Comparison of ENCODE assay signal across 8 cellular contexts in the genomic region with DNA sequence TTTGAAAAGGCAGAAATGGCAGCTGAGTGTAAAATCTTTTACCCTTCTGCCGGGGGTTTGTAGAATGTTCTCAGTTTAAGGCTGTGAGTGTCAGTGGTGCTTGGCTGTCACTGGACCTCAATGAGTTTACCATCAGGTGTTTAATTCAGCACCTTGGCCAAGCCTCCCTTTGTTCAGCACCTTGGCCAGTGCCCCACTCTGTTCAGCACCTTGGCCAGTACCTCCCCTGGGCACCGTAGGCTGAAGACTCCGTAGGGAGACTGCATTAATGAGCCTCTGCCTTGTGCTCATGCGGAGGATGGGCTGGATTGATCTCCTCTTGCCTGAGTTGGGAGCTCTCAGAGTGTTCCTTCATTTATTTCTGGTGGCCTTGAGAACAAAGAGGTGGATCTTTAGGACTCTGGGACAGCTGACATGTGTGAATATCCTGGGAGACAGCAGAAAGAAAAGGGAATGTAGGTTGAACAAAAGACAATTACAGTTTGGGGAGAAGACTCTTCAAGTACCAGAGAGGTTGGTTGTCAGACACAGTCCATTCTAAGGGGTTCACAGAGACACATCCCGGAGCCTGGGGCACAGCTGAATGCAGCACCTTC. TPM values are rescaled to one million over a fixed set of nuclear protein-coding genes. Genes with fewer than 3 reads are reported as not detected.
DNase-seq lines count a peak whose midpoint lies in the region; ATAC-seq, FAIRE-seq and TF ChIP-seq lines count a peak whose summit lies in the region.
"Had no signal": no experiment of that assay in that cellular context is flagged by ENCODE, and none has a peak within 500 bp of the region (broad histone marks: within the 10 kb centered on the region; RNA-seq: fewer than 3 reads in every experiment).

No MANE protein-coding gene starts in this region.

- H3K9ac ChIP-seq in SK-N-SH: no peak overlapping the region
- no peak overlapping the region for H3K9ac ChIP-seq in K562 (ENCODE audit: insufficient read depth in 1 of 2, low read depth in 2 of 2, low read length in 2 of 2)
- H3K9ac ChIP-seq: parathyroid adenoma had no signal

- CTCF ChIA-PET in SK-N-SH (lab: Yijun Ruan, JAX): no interaction called here
- CTCF ChIA-PET in K562 (lab: Yijun Ruan, JAX; ENCODE audit: low intra/inter-chr PET ratio): no interaction called here

- H3K9me1 ChIP-seq in K562 (ENCODE audit: control insufficient read depth, insufficient read depth, low read length): no peaks in the 10 kb centered on the region

- WGBS in SK-N-SH (ENCODE audit: low lambda C conversion rate): 56% methylated on average over 5 of the region's 5 CpGs
- 5% methylated on average over 5 of the region's 5 CpGs for WGBS in K562 (ENCODE audit: insufficient coverage, low coverage, missing lambda C conversion rate)
- 27 to 34% (median 29%) methylated on average over 5 of the region's 5 CpGs for WGBS in stomach, 5 donors

- TF ChIP-seq CTCF in SK-N-SH (IDR thresholded peaks at IDR 0.05) (no peak), K562 (IDR thresholded peaks at IDR 0.05 in 2 of 3, conservative IDR thresholded peaks at IDR 0.05 in 1 of 3; ENCODE audit: insufficient read depth in 2 of 3, low read depth in 1 of 3, low read length in 3 of 3) (no peak), lower lobe of right lung (IDR thresholded peaks at IDR 0.05) (no peak), stomach (IDR thresholded peaks at IDR 0.05) (no peak)

- H3K4me1 ChIP-seq in SK-N-SH (ENCODE audit: control insufficient read depth in 1 of 2, insufficient read depth in 2 of 2, low read depth in 1 of 2, low read length in 1 of 2) (no peaks in the 10 kb centered on the region), K562 (replicated peaks in 1 of 2; ENCODE audit: control insufficient read depth in 2 of 2, insufficient read depth in 2 of 2, low read length in 2 of 2) (no peaks in the 10 kb centered on the region), lower lobe of right lung (no peaks in the 10 kb centered on the region), stomach (no peaks in the 10 kb centered on the region)
- H3K4me1 ChIP-seq: parathyroid adenoma had no signal

- H3K4me3 ChIP-seq in SK-N-SH (ENCODE audit: low read depth in 2 of 2, low read length in 1 of 2): no peak overlapping the region
- H3K4me3 ChIP-seq in K562: no peak overlapping the region
- H3K4me3 ChIP-seq in lower lobe of right lung: no peak overlapping the region
- H3K4me3 ChIP-seq in stomach: no peak overlapping the region

- H4K20me1 ChIP-seq in SK-N-SH (ENCODE audit: insufficient read depth) (no peaks in the 10 kb centered on the region), K562 (replicated peaks; ENCODE audit: control insufficient read depth, insufficient read depth, low read length) (no peaks in the 10 kb centered on the region)

- POLR2A ChIA-PET in SK-N-SH (lab: Yijun Ruan, JAX) (no interaction called here), K562 (lab: Yijun Ruan, JAX) (interaction anchor here (1.0 kb wide), 1 partner anchor 15 kb away, joined by 4 read pairs; no protein-coding TSS in a partner anchor)

- ATAC-seq in K562 (peak; percentile 90), lower lobe of right lung (peak; percentile 78 to 79)

- DNase-seq in HCEC 1CT: peak; percentile 25
- DNase-seq in SK-N-SH: no peak
- peak; percentile 54 to 64 (median 57) for DNase-seq in K562 (ENCODE audit: extremely low read depth in 1 of 4, low spot score in 3 of 4)
- DNase-seq in lower lobe of right lung: peak; percentile 45
- DNase-seq in stomach: peak; percentile 37
- no peak for DNase-seq in NCI-H748 (lab: John Stamatoyannopoulos, UW; ENCODE audit: unreplicated experiment)
- DNase-seq in dedifferentiated amniotic fluid mesenchymal stem cell (ENCODE audit: extremely low spot score): no peak

- H2AFZ ChIP-seq in SK-N-SH (ENCODE audit: low read depth) (no peak overlapping the region), K562 (ENCODE audit: low read depth, low read length) (no peak overlapping the region)
- H2AFZ ChIP-seq: parathyroid adenoma had no signal

- H3K27ac ChIP-seq in SK-N-SH (ENCODE audit: low read depth in 2 of 2, low read length in 1 of 2): no peak overlapping the region
- no peak overlapping the region for H3K27ac ChIP-seq in K562 (ENCODE audit: extremely low read depth, low read depth, low read length)
- no peak overlapping the region for H3K27ac ChIP-seq in lower lobe of right lung
- H3K27ac ChIP-seq in stomach: no peak overlapping the region
- H3K27ac ChIP-seq: parathyroid adenoma had no signal

- H3K79me2 ChIP-seq in SK-N-SH (ENCODE audit: insufficient read depth) (no peaks in the 10 kb centered on the region), K562 (ENCODE audit: control insufficient read depth, insufficient read depth, low read length) (no peaks in the 10 kb centered on the region; the same call in 2 of the 3 replicates)
- H3K79me2 ChIP-seq: parathyroid adenoma had no signal

- no TSS peak for BruUV-seq in K562 (replicated peaks; lab: Mats Ljungman, UMichigan)

- no peaks in the 10 kb centered on the region for H3F3A ChIP-seq in SK-N-SH (replicated peaks; ENCODE audit: insufficient read depth)

- intact Hi-C loops in K562 (cut with micrococcal nuclease) (no loop called here), lower lobe of right lung (cut with DNase I) (no loop called here), stomach (cut with DNase I; ENCODE audit: low total_unique reads) (no loop called here)

- no peak for TF ChIP-seq POLR2A in K562 (conservative IDR thresholded peaks at IDR 0.05)
- TF ChIP-seq POLR2A in stomach (IDR thresholded peaks at IDR 0.05): no peak

- no peaks in the 10 kb centered on the region for H3K9me2 ChIP-seq in SK-N-SH

- TF ChIP-seq RAD21 in SK-N-SH (IDR thresholded peaks at IDR 0.05; ENCODE audit: low read length) (no peak), K562 (CRISPR knock-in tag; conservative IDR thresholded peaks at IDR 0.05 in 1 of 2, IDR thresholded peaks at IDR 0.05 in 1 of 2) (no peak)

- peak; percentile 68 for FAIRE-seq in K562 (lab: Jason Lieb, UNC)

- in situ Hi-C loops in K562 (cut with MboI): no loop called here

- no peak overlapping the region for H3K4me2 ChIP-seq in SK-N-SH
- no peak overlapping the region for H3K4me2 ChIP-seq in K562 (ENCODE audit: insufficient read depth, low read length)

- H3K27me3 ChIP-seq in SK-N-SH (ENCODE audit: insufficient read depth) (0 out of 2 replicates have a peak, but pooled peaks cover 4% of the 10 kb centered on the region), K562 (ENCODE audit: control insufficient read depth in 2 of 2, insufficient read depth in 2 of 2, low read length in 2 of 2) (no peaks in the 10 kb centered on the region; a peak in 2 of 5 replicates), lower lobe of right lung (ENCODE audit: low read depth) (no peaks in the 10 kb centered on the region), stomach (no peaks in the 10 kb centered on the region)

- H3K36me3 ChIP-seq in SK-N-SH (replicated peaks in 1 of 2; ENCODE audit: control insufficient read depth in 1 of 2, insufficient read depth in 2 of 2, low read length in 1 of 2) (no peaks in the 10 kb centered on the region), K562 (ENCODE audit: control insufficient read depth, insufficient read depth, low read length) (no peaks in the 10 kb centered on the region), lower lobe of right lung (no peaks in the 10 kb centered on the region), stomach (no peaks in the 10 kb centered on the region)

- no peaks in the 10 kb centered on the region for H3K9me3 ChIP-seq in SK-N-SH
- H3K9me3 ChIP-seq in K562 (replicated peaks; ENCODE audit: control insufficient read depth, insufficient read depth, low read depth, low read length): no peaks in the 10 kb centered on the region
- H3K9me3 ChIP-seq in lower lobe of right lung: no peaks in the 10 kb centered on the region
- H3K9me3 ChIP-seq in stomach: no peaks in the 10 kb centered on the region

- TF ChIP-seq EP300 in SK-N-SH (IDR thresholded peaks at IDR 0.05; ENCODE audit: borderline replicate concordance in 1 of 2, low read depth in 1 of 2, low read length in 1 of 2) (no peak), K562 (IDR thresholded peaks at IDR 0.05; ENCODE audit: low read length) (no peak), stomach (IDR thresholded peaks at IDR 0.05) (no peak)

RNA-seq across cellular contexts. Expression of a gene that starts 1.6 kb away (rescaled TPM):
- polyA plus RNA-seq in SK-N-SH (2012; rRNA removed) (not detected in 2 replicates), K562 (2011; rRNA removed) (not detected in 2 replicates), K562 (2014; fragmentation: Illumina TruSeq; extraction: Trizol) (not detected in 2 replicates), K562 (2014; fragmentation: Nextera tagmentation; extraction: Ambion mirVana) (not detected), K562 (2014; rRNA removed) (not detected in 2 replicates), stomach (not detected)
- polyA plus RNA-seq in SK-N-SH (2012; cell fraction: cytosol; rRNA removed): not detected in 2 replicates
- polyA plus RNA-seq in SK-N-SH (2012; cell fraction: nucleus; rRNA removed): not detected in 2 replicates
- total RNA-seq in K562 (2011; cell fraction: chromatin; rRNA removed; ENCODE audit: low replicate concordance): not detected in 2 replicates
- total RNA-seq in K562 (2011; cell fraction: nucleolus; rRNA removed): not detected in 2 replicates
- total RNA-seq in K562 (2011; cell fraction: nucleoplasm; rRNA removed): not detected in 2 replicates
- total RNA-seq in K562 (2014; rRNA removed) (not detected in 2 replicates), K562 (2014; rRNA removed; fragmentation: Illumina TruSeq; extraction: Trizol) (not detected in 2 replicates), K562 (2015; rRNA removed; fragmentation: Illumina TruSeq; extraction: Trizol) (not detected in 2 replicates), K562 (2021) (not detected in 2 replicates), lower lobe of right lung (not detected), stomach (not detected)
- polyA plus RNA-seq in K562 (2011; cell fraction: cytosol; rRNA removed): not detected in 2 replicates
- polyA plus RNA-seq in K562 (2011; cell fraction: nucleus; rRNA removed): not detected in 2 replicates
- not detected in 2 replicates for polyA plus RNA-seq in K562 (2012)
- polyA minus RNA-seq in K562 (2011; rRNA and poly(A)+ RNA removed): not detected in 2 replicates
- polyA minus RNA-seq in K562 (2011; cell fraction: cytosol; rRNA and poly(A)+ RNA removed): not detected in 2 replicates
- not detected in 2 replicates for polyA minus RNA-seq in K562 (2011; cell fraction: nucleus; rRNA and poly(A)+ RNA removed)

RNA-seq across cellular contexts. Expression of a gene that starts 32.6 kb away (rescaled TPM):
- polyA plus RNA-seq in SK-N-SH (2012; rRNA removed) (8.8 and 9.2 TPM in 2 replicates), K562 (2011; rRNA removed) (6.0 and 8.4 TPM in 2 replicates), K562 (2014; fragmentation: Illumina TruSeq; extraction: Trizol) (7.9 and 9.2 TPM in 2 replicates), K562 (2014; fragmentation: Nextera tagmentation; extraction: Ambion mirVana) (10 to 100 TPM; 14.5 to 19.6 TPM), K562 (2014; rRNA removed) (14.5 TPM in 2 replicates), stomach (1 to 10 TPM; 3.1 to 4.3 (median 3.7) TPM)
- polyA plus RNA-seq in SK-N-SH (2012; cell fraction: cytosol; rRNA removed): 9.0 and 11.1 TPM in 2 replicates
- polyA plus RNA-seq in SK-N-SH (2012; cell fraction: nucleus; rRNA removed): 17.8 and 18.0 TPM in 2 replicates
- total RNA-seq in K562 (2011; cell fraction: chromatin; rRNA removed; ENCODE audit: low replicate concordance): 7.0 and 17.2 TPM in 2 replicates
- 4.0 and 4.6 TPM in 2 replicates for total RNA-seq in K562 (2011; cell fraction: nucleolus; rRNA removed)
- 8.1 and 16.4 TPM in 2 replicates for total RNA-seq in K562 (2011; cell fraction: nucleoplasm; rRNA removed)
- total RNA-seq in K562 (2014; rRNA removed) (6.4 and 9.4 TPM in 2 replicates), K562 (2014; rRNA removed; fragmentation: Illumina TruSeq; extraction: Trizol) (7.6 and 8.5 TPM in 2 replicates), K562 (2015; rRNA removed; fragmentation: Illumina TruSeq; extraction: Trizol) (5.9 and 7.1 TPM in 2 replicates), K562 (2021) (5.9 and 8.7 TPM in 2 replicates), lower lobe of right lung (3.8 TPM), stomach (1 to 10 TPM in 3 of 5 donors, not detected in 2; 2.0 to 4.5 (median 2.0) TPM)
- 3.1 and 7.9 TPM in 2 replicates for polyA plus RNA-seq in K562 (2011; cell fraction: cytosol; rRNA removed)
- 18.7 and 18.9 TPM in 2 replicates for polyA plus RNA-seq in K562 (2011; cell fraction: nucleus; rRNA removed)
- 8.5 and 11.3 TPM in 2 replicates for polyA plus RNA-seq in K562 (2012)
- polyA minus RNA-seq in K562 (2011; rRNA and poly(A)+ RNA removed): 3.6 and 5.2 TPM in 2 replicates
- polyA minus RNA-seq in K562 (2011; cell fraction: cytosol; rRNA and poly(A)+ RNA removed): 1.9 and 3.2 TPM in 2 replicates
- 8.1 and 9.0 TPM in 2 replicates for polyA minus RNA-seq in K562 (2011; cell fraction: nucleus; rRNA and poly(A)+ RNA removed)

RNA-seq across cellular contexts. Expression of a gene that starts 42.0 kb away (rescaled TPM):
- polyA plus RNA-seq in SK-N-SH (2012; rRNA removed): 2.7 and 3.6 TPM in 2 replicates
- 4.7 and 5.6 TPM in 2 replicates for polyA plus RNA-seq in SK-N-SH (2012; cell fraction: cytosol; rRNA removed)
- 3.5 and 7.4 TPM in 2 replicates for polyA plus RNA-seq in SK-N-SH (2012; cell fraction: nucleus; rRNA removed)
- total RNA-seq in K562 (2011; cell fraction: chromatin; rRNA removed; ENCODE audit: low replicate concordance): 4.6 and 15.2 TPM in 2 replicates
- 1.3 and 1.7 TPM in 2 replicates for total RNA-seq in K562 (2011; cell fraction: nucleolus; rRNA removed)
- total RNA-seq in K562 (2011; cell fraction: nucleoplasm; rRNA removed): 2.5 and 4.4 TPM in 2 replicates
- 5.5 and 7.5 TPM in 2 replicates for total RNA-seq in K562 (2014; rRNA removed)
- total RNA-seq in K562 (2014; rRNA removed; fragmentation: Illumina TruSeq; extraction: Trizol): 9.2 and 10.8 TPM in 2 replicates
- total RNA-seq in K562 (2015; rRNA removed; fragmentation: Illumina TruSeq; extraction: Trizol): 6.2 and 7.5 TPM in 2 replicates
- total RNA-seq in K562 (2021): 6.5 and 7.8 TPM in 2 replicates
- polyA plus RNA-seq in K562 (2011; rRNA removed): 4.8 and 7.5 TPM in 2 replicates
- polyA plus RNA-seq in K562 (2011; cell fraction: cytosol; rRNA removed): 1.1 and 1.8 TPM in 2 replicates
- polyA plus RNA-seq in K562 (2011; cell fraction: nucleus; rRNA removed): 3.9 and 5.2 TPM in 2 replicates
- polyA plus RNA-seq in K562 (2012): 4.6 and 7.1 TPM in 2 replicates
- 9.6 and 10.1 TPM in 2 replicates for polyA plus RNA-seq in K562 (2014; fragmentation: Illumina TruSeq; extraction: Trizol)
- polyA plus RNA-seq in K562 (2014; fragmentation: Nextera tagmentation; extraction: Ambion mirVana): 1 to 10 TPM; 2.5 to 3.0 TPM
- polyA plus RNA-seq in K562 (2014; rRNA removed): 5.4 and 6.7 TPM in 2 replicates
- 11.9 and 13.3 TPM in 2 replicates for polyA minus RNA-seq in K562 (2011; rRNA and poly(A)+ RNA removed)
- 2.1 and 2.9 TPM in 2 replicates for polyA minus RNA-seq in K562 (2011; cell fraction: cytosol; rRNA and poly(A)+ RNA removed)
- polyA minus RNA-seq in K562 (2011; cell fraction: nucleus; rRNA and poly(A)+ RNA removed): 1.9 and 7.8 TPM in 2 replicates
- total RNA-seq in lower lobe of right lung: 7.0 TPM
- total RNA-seq in stomach: 10 to 100 TPM in 1 of 5 donors, 1 to 10 TPM in 4; 1.7 to 17.1 (median 5.9) TPM
- 1 to 10 TPM; 3.1 to 4.0 (median 3.2) TPM for polyA plus RNA-seq in stomach

Comparison
In these comparisons a context has a peak if more than half of its experiments do, and no peak if none do; other contexts are left out.
1. DNase-seq: peak in HCEC 1CT (single experiment), K562 (4 of 4), lower lobe of right lung (single experiment) and stomach (single experiment); none in SK-N-SH (single experiment), NCI-H748 (single experiment) and dedifferentiated amniotic fluid mesenchymal stem cell (single experiment).